ENCODE assay signal across 8 cellular contexts in genomic region chr17:67520282-67520906, GRCh38.
DNase-seq lines count a peak whose midpoint lies in the region; ATAC-seq and TF ChIP-seq lines count a peak whose summit lies in the region.

No MANE protein-coding gene starts in this region.

- no peak overlapping the region for H3K9ac ChIP-seq in PC-3 (ENCODE audit: low read length)

- H3K4me1 ChIP-seq in PC-3 (ENCODE audit: insufficient read depth, low read length) = peaks cover 14% of the 10 kb centered on the region

- TF ChIP-seq CTCF in PC-3 (conservative IDR thresholded peaks at IDR 0.05; ENCODE audit: low read depth, low read length) (no peak), foreskin fibroblast (IDR thresholded peaks at IDR 0.05; ENCODE audit: low read depth, low read length) (no peak)

- POLR2A ChIA-PET in PC-3 (lab: Charles Lee; ENCODE audit: unreplicated experiment) = no interaction called here

- ATAC-seq in PC-3 (peak; percentile 43), GM18505 (IDR thresholded peaks at IDR 0.05; ENCODE audit: unreplicated experiment) (no peak)
- peak; percentile 60 to 65 for ATAC-seq in stimulated activated naive B cell treated with anti-CD40 and anti-IgM and Interleukin-4, amounts not matched to agents 10 μg/mL and 1 μg/mL and 100 μg/mL, for 72 hours (replicated peaks)

- H4K20me1 ChIP-seq in PC-3 (ENCODE audit: low read length) = no peaks in the 10 kb centered on the region

- H3K9me3 Mint-ChIP-seq in stimulated activated naive B cell treated with anti-CD40 and anti-IgM and Interleukin-4, amounts not matched to agents 10 μg/mL and 1 μg/mL and 100 μg/mL, for 72 hours = peaks cover 7 to 10% of the 10 kb centered on the region in 2 donors

- H3K27ac Mint-ChIP-seq in stimulated activated naive B cell treated with anti-CD40 and anti-IgM and Interleukin-4, amounts not matched to agents 10 μg/mL and 1 μg/mL and 100 μg/mL, for 72 hours = no peak overlapping the region

- no peaks in the 10 kb centered on the region for H3K9me2 ChIP-seq in PC-3 (replicated peaks; ENCODE audit: low read length)

- H3K9me3 ChIP-seq in PC-3 (ENCODE audit: low read length) = 0 out of 2 replicates have a peak, but pooled peaks cover 4% of the 10 kb centered on the region

- peaks cover 0 to 3% of the 10 kb centered on the region in 2 donors for H3K27me3 Mint-ChIP-seq in stimulated activated naive B cell treated with anti-CD40 and anti-IgM and Interleukin-4, amounts not matched to agents 10 μg/mL and 1 μg/mL and 100 μg/mL, for 72 hours

- TF ChIP-seq POLR2A in GM18505 (IDR thresholded peaks at IDR 0.05; ENCODE audit: borderline replicate concordance, extremely low read depth, insufficient read depth, insufficient read length) = no peak

- H3K4me1 Mint-ChIP-seq in stimulated activated naive B cell treated with anti-CD40 and anti-IgM and Interleukin-4, amounts not matched to agents 10 μg/mL and 1 μg/mL and 100 μg/mL, for 72 hours = peaks cover 19 to 20% of the 10 kb centered on the region in 2 donors

- peak overlapping the region; percentile 39 to 53 for H3K4me3 Mint-ChIP-seq in stimulated activated naive B cell treated with anti-CD40 and anti-IgM and Interleukin-4, amounts not matched to agents 10 μg/mL and 1 μg/mL and 100 μg/mL, for 72 hours

- H3K27ac ChIP-seq in PC-3 (ENCODE audit: low read length) = peak overlapping the region; percentile 24; the same call in 1 of the 2 replicates

- no peaks in the 10 kb centered on the region for H3K36me3 ChIP-seq in PC-3 (ENCODE audit: low read depth, low read length)

- CTCF ChIA-PET in PC-3 (lab: Charles Lee) = no interaction called here

- DNase-seq in NCI-H1417 (lab: John Stamatoyannopoulos, UW) = peak in 2 of 3 experiments; percentile 22 to 60
- no peak for DNase-seq in NCI-H1417 treated with DMSO at 0.1 percent for 48 hours (lab: John Stamatoyannopoulos, UW)
- no peak for DNase-seq in PC-3
- DNase-seq in foreskin fibroblast = peak; percentile 63 to 73
- no peak for DNase-seq in stimulated activated naive B cell treated with anti-CD40 and anti-IgM and Interleukin-4, amounts not matched to agents 10 μg/mL and 1 μg/mL and 100 μg/mL, for 72 hours
- DNase-seq in epidermal melanocyte (ENCODE audit: insufficient read length, low spot score) = no peak
- no peak for DNase-seq in COLO668 (lab: John Stamatoyannopoulos, UW; ENCODE audit: unreplicated experiment)

- BruUV-seq in PC-3 (replicated peaks; lab: Mats Ljungman, UMichigan) = no TSS peak

- H3K4me3 ChIP-seq in PC-3 (ENCODE audit: low read length) (no peak overlapping the region), foreskin fibroblast (ENCODE audit: low read depth in 1 of 2, low read length in 2 of 2) (peak overlapping the region in 1 of 2 donors; percentile 9)

- H3K36me3 Mint-ChIP-seq in stimulated activated naive B cell treated with anti-CD40 and anti-IgM and Interleukin-4, amounts not matched to agents 10 μg/mL and 1 μg/mL and 100 μg/mL, for 72 hours = peaks cover 2 to 13% of the 10 kb centered on the region in 2 donors

- H2AFZ ChIP-seq in PC-3 (ENCODE audit: low read length) = no peak overlapping the region

- H3F3A ChIP-seq in PC-3 (ENCODE audit: low read length, unreplicated experiment) = no peaks in the 10 kb centered on the region

- H3K79me2 ChIP-seq in PC-3 (ENCODE audit: low read length) = no peaks in the 10 kb centered on the region

- H3K27me3 ChIP-seq in PC-3 (ENCODE audit: low read length) = no peaks in the 10 kb centered on the region

- no peak overlapping the region for H3K4me2 ChIP-seq in PC-3 (ENCODE audit: low read length)

- intact Hi-C loops in PC-3 (cut with micrococcal nuclease) = no loop called here

Comparison
In these comparisons a context has a peak if more than half of its experiments do, and no peak if none do; other contexts are left out.
1. DNase-seq: peak in NCI-H1417 (2 of 3) and foreskin fibroblast (2 of 2); none in NCI-H1417 treated with DMSO at 0.1 percent for 48 hours (single experiment), PC-3 (single experiment), stimulated activated naive B cell treated with anti-CD40 and anti-IgM and Interleukin-4, amounts not matched to agents 10 μg/mL and 1 μg/mL and 100 μg/mL, for 72 hours (single experiment), epidermal melanocyte (single experiment) and COLO668 (single experiment).